In the genomic region with DNA sequence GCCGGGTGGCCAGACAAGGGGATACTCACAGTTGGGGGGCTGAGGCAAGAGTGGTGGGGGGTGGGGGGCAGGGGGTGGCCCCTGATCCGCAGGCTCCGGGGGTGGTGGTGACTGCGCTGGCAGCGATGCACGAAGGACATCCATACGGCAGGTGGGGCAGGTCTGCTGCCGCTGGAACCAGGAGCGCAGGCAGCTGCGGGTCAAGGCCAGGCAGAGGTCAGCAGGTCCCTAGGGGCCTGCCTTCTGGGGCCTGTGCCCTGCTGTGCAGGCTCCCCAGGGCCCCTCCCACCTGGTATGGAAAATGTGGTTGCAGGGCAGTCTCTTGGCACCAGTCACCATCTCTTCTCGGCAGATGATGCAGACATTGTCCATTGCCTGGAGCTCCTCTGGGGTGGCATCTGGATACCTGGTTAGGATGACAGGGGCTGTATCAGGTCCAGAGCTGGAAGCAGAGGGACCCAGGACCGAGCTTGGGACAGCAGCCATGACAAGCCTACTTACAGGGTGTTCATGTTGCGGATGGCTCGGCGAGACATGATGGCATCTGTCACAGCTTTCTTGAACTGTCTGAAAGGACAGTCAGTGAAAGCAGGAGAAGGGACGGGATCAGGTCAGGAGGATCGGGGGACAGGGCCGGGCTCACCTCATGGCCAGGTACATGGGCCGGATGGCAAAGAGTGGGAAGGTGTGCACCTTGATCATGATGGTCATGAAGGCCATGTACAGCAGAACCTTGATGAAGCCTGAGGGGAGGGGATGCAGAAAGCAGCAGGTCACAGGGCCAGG, we compare ENCODE assay signal across 18 cellular contexts. TPM values are rescaled to one million over a fixed set of nuclear protein-coding genes. Genes with fewer than 3 reads are reported as not detected.
DNase-seq lines count a peak whose midpoint lies in the region; ATAC-seq and TF ChIP-seq lines count a peak whose summit lies in the region.
"Had no signal": no experiment of that assay in that cellular context is flagged by ENCODE, and none has a peak within 500 bp of the region (broad histone marks: within the 10 kb centered on the region; RNA-seq: fewer than 3 reads in every experiment).

No MANE protein-coding gene starts in this region.

- no peaks in the 10 kb centered on the region for H3K27me3 ChIP-seq in SU-DHL-6 (ENCODE audit: low read length)
- H3K27me3 ChIP-seq in effector memory CD4-positive, alpha-beta T cell (replicated peaks; ENCODE audit: control insufficient read depth, insufficient read depth, low read length, poor library complexity, severe bottlenecking), result no peaks in the 10 kb centered on the region
- H3K27me3 ChIP-seq: heart right ventricle, neutrophil, right atrium auricular region, uterus had no signal

- H2AFZ ChIP-seq in SU-DHL-6 (ENCODE audit: low read depth, low read length, severe bottlenecking), result no peak overlapping the region

- TF ChIP-seq CTCF in SU-DHL-6 (IDR thresholded peaks at IDR 0.05; ENCODE audit: insufficient read depth, low read length, poor library complexity, severe bottlenecking), result no peak
- TF ChIP-seq CTCF in type B pancreatic cell (conservative IDR thresholded peaks at IDR 0.05), result no peak

- H3K4me1 Mint-ChIP-seq in type B pancreatic cell (ENCODE audit: unreplicated experiment), result peaks cover 16% of the 10 kb centered on the region

- peak overlapping the region; percentile 97 for H3K9ac ChIP-seq in SU-DHL-6 (ENCODE audit: low read length)

- peaks cover 9 to 10% of the 10 kb centered on the region in 2 donors for H3K36me3 Mint-ChIP-seq in activated naive CD4-positive, alpha-beta T cell treated with anti-CD3 and anti-CD28 coated beads, Interleukin-2, amount 50 U/mL, for 72 hours
- H3K36me3 Mint-ChIP-seq in type B pancreatic cell, result no peaks in the 10 kb centered on the region

- H4K20me1 ChIP-seq in SU-DHL-6 (ENCODE audit: low read depth, low read length), result no peaks in the 10 kb centered on the region

- no peaks in the 10 kb centered on the region for H3K9me2 ChIP-seq in SU-DHL-6 (replicated peaks; ENCODE audit: insufficient read depth, low read length)

- peaks cover 17% of the 10 kb centered on the region for H3K4me1 ChIP-seq in effector memory CD4-positive, alpha-beta T cell (ENCODE audit: control insufficient read depth, insufficient read depth, low read length, poor library complexity, severe bottlenecking)

- peaks cover 25% of the 10 kb centered on the region for H3K79me2 ChIP-seq in SU-DHL-6 (ENCODE audit: insufficient read depth, low read length)

- peaks cover 22% of the 10 kb centered on the region; the same call in 1 of the 2 replicates for H3K36me3 ChIP-seq in SU-DHL-6 (ENCODE audit: low read length)
- H3K36me3 ChIP-seq in effector memory CD4-positive, alpha-beta T cell (ENCODE audit: control insufficient read depth, insufficient read depth, low read length), result peaks cover 71% of the 10 kb centered on the region
- H3K36me3 ChIP-seq: uterus had no signal

- DNase-seq in activated naive CD4-positive, alpha-beta T cell treated with anti-CD3 and anti-CD28 coated beads, Interleukin-2, amount 50 U/mL, for 72 hours (ENCODE audit: low spot score in 2 of 2), result no peak
- no peak for DNase-seq in activated naive CD4-positive, alpha-beta T cell treated with anti-CD3 and anti-CD28 coated beads, Interleukin-2, amount 50 U/mL, for 16 hours
- peak; percentile 47 for DNase-seq in left lobe of liver (ENCODE audit: low spot score)
- DNase-seq in type B pancreatic cell (ENCODE audit: extremely low spot score, unreplicated experiment), result no peak
- no peak for DNase-seq in nucleus accumbens (lab: John Stamatoyannopoulos, UW)
- no peak for DNase-seq in effector memory CD4-positive, alpha-beta T cell
- DNase-seq in NCI-H2171 treated with DMSO at 0.1 percent for 48 hours (lab: John Stamatoyannopoulos, UW), result no peak
- DNase-seq: ACHN; activated CD8-positive, alpha-beta memory T cell treated with anti-CD3 and anti-CD28 coated beads, Interleukin-2, amount 50 U/mL, for 4 hours; effector CD4-positive, alpha-beta T cell; heart right ventricle; NCI-H187 treated with DMSO at 0.1 percent for 48 hours; NCI-H446 treated with DMSO at 0.1 percent for 48 hours; SIG-M5 had no signal

- peak overlapping the region; percentile 64 for H3K4me3 Mint-ChIP-seq in type B pancreatic cell

- H3K27ac ChIP-seq in SU-DHL-6 (ENCODE audit: low read depth, low read length), result peak overlapping the region; percentile 100
- no peak overlapping the region for H3K27ac ChIP-seq in effector memory CD4-positive, alpha-beta T cell (ENCODE audit: insufficient read depth, low read length, poor library complexity, severe bottlenecking)
- H3K27ac ChIP-seq: heart right ventricle, right atrium auricular region, uterus had no signal

- no peak overlapping the region for H3K4me3 ChIP-seq in SU-DHL-6 (ENCODE audit: insufficient read depth, low read length, poor library complexity, severe bottlenecking)
- H3K4me3 ChIP-seq in effector memory CD4-positive, alpha-beta T cell (ENCODE audit: insufficient read depth, low read depth, low read length, poor library complexity, severe bottlenecking), result no peak overlapping the region
- H3K4me3 ChIP-seq: heart right ventricle, right atrium auricular region, uterus had no signal

- H3K9me3 ChIP-seq in SU-DHL-6 (ENCODE audit: insufficient read depth, low read length), result no peaks in the 10 kb centered on the region
- H3K9me3 ChIP-seq in effector memory CD4-positive, alpha-beta T cell (ENCODE audit: control insufficient read depth, low read length), result no peaks in the 10 kb centered on the region
- H3K9me3 ChIP-seq: heart right ventricle, neutrophil, right atrium auricular region, uterus had no signal

- no peaks in the 10 kb centered on the region for H3K27me3 Mint-ChIP-seq in type B pancreatic cell

- ATAC-seq in activated naive CD4-positive, alpha-beta T cell treated with anti-CD3 and anti-CD28 coated beads, Interleukin-2, amount 50 U/mL, for 72 hours, result no peak
- ATAC-seq in left lobe of liver, result no peak
- ATAC-seq: heart right ventricle had no signal

- H3K4me2 ChIP-seq in SU-DHL-6 (ENCODE audit: low read depth, low read length, poor library complexity, severe bottlenecking), result peak overlapping the region; percentile 99

- H3K9me3 Mint-ChIP-seq in activated naive CD4-positive, alpha-beta T cell treated with anti-CD3 and anti-CD28 coated beads, Interleukin-2, amount 50 U/mL, for 72 hours, result no peaks in the 10 kb centered on the region
- no peaks in the 10 kb centered on the region for H3K9me3 Mint-ChIP-seq in type B pancreatic cell

- peak overlapping the region; percentile 28 to 78 for H3K27ac Mint-ChIP-seq in activated naive CD4-positive, alpha-beta T cell treated with anti-CD3 and anti-CD28 coated beads, Interleukin-2, amount 50 U/mL, for 72 hours
- H3K27ac Mint-ChIP-seq in type B pancreatic cell, result peak overlapping the region; percentile 85

- H3F3A ChIP-seq in SU-DHL-6 (ENCODE audit: insufficient read depth), result peaks cover 64% of the 10 kb centered on the region

RNA-seq across cellular contexts. Expression of gene SYVN1, which starts 3.5 kb away (rescaled TPM):
- total RNA-seq in activated naive CD4-positive, alpha-beta T cell treated with anti-CD3 and anti-CD28 coated beads, Interleukin-2, amount 50 U/mL, for 72 hours, result 10 to 100 TPM; 30.2 to 31.6 TPM
- total RNA-seq in left lobe of liver, result 110 TPM
- 48.6 and 50.6 TPM in 2 replicates for total RNA-seq in type B pancreatic cell (ENCODE audit: low replicate concordance)

RNA-seq across cellular contexts. Expression of gene MRPL49, which starts 8.7 kb away (rescaled TPM):
- total RNA-seq in activated naive CD4-positive, alpha-beta T cell treated with anti-CD3 and anti-CD28 coated beads, Interleukin-2, amount 50 U/mL, for 72 hours, result 10 to 100 TPM; 55.3 to 92.6 TPM
- total RNA-seq in left lobe of liver (31.3 TPM), type B pancreatic cell (ENCODE audit: low replicate concordance) (49.1 and 54.8 TPM in 2 replicates)

RNA-seq across cellular contexts. Expression of gene FAU, which starts 8.9 kb away (rescaled TPM):
- total RNA-seq in activated naive CD4-positive, alpha-beta T cell treated with anti-CD3 and anti-CD28 coated beads, Interleukin-2, amount 50 U/mL, for 72 hours, result 1,000 to 10,000 TPM in 1 of 2 donors, 100 to 1,000 TPM in 1; 983 to 1,040 TPM
- total RNA-seq in left lobe of liver (430 TPM), type B pancreatic cell (ENCODE audit: low replicate concordance) (758 and 795 TPM in 2 replicates)

RNA-seq across cellular contexts. Expression of gene ZNHIT2, which starts 13.3 kb away (rescaled TPM):
- total RNA-seq in activated naive CD4-positive, alpha-beta T cell treated with anti-CD3 and anti-CD28 coated beads, Interleukin-2, amount 50 U/mL, for 72 hours, result 1 to 10 TPM; 5.6 to 10.0 TPM
- total RNA-seq in left lobe of liver (8.8 TPM), type B pancreatic cell (ENCODE audit: low replicate concordance) (11.4 and 12.2 TPM in 2 replicates)

RNA-seq across cellular contexts. Expression of gene TM7SF2, which starts 19.2 kb away (rescaled TPM):
- 10 to 100 TPM; 20.5 to 24.3 TPM for total RNA-seq in activated naive CD4-positive, alpha-beta T cell treated with anti-CD3 and anti-CD28 coated beads, Interleukin-2, amount 50 U/mL, for 72 hours
- total RNA-seq in left lobe of liver (97.6 TPM), type B pancreatic cell (ENCODE audit: low replicate concordance) (52.2 and 61.3 TPM in 2 replicates)
